In the genomic region with DNA sequence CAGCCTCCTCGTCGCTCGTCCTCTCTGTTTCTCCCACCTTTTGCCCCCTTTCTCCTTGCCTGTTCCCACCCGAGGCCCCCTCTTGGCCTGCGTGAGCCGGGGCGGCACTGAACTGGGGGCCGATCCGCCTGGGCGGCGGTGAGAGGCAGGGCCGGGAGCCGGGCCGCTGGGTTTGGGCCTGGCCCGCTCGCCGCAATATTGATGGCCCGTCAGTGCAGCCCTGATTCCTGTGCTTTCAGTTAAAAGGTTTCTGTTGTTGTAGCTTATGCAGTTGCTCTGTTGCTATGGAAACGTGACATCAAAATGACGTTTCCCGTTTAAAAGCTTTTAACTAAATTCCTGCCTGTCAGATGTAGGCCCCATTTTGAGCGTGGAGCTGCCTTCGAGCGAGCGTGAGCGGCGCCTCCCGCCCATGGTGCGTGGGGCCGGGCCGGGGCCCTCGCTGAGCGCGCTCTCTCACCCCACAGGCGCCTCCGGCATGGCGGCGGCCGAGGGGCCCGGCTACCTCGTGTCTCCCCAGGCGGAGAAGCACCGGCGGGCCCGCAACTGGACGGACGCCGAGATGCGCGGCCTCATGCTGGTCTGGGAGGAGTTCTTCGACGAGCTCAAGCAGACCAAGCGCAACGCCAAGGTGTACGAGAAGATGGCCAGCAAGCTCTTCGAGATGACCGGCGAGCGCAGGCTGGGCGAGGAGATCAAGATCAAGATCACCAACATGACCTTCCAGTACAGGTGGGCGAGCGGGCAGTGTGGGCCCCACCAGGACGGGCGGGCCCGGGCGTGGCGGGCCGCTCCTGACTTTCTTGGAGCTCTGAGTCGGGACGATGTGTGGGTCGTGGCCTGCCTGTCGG, we compare ENCODE assay signal across 14 cellular contexts. TPM values are rescaled to one million over a fixed set of nuclear protein-coding genes. Genes with fewer than 3 reads are reported as not detected.
A peak's percentile ranks its signal among the peaks of the same experiment; 100 is the strongest.
DNase-seq lines count a peak whose midpoint lies in the region; ATAC-seq and TF ChIP-seq lines count a peak whose summit lies in the region.
"Had no signal": no experiment of that assay in that cellular context is flagged by ENCODE, and none has a peak within 500 bp of the region (broad histone marks: within the 10 kb centered on the region; RNA-seq: fewer than 3 reads in every experiment).

A gene (plus strand): TSS at position 349 of the 851 bp plus-strand sequence. CDS start 64 bp downstream, at position 413.

- no peaks in the 10 kb centered on the region for H3K36me3 ChIP-seq in hepatocyte (replicated peaks; ENCODE audit: insufficient read depth, low read depth)
- H3K36me3 ChIP-seq: MG63, pancreas had no signal

- H3K4me3 ChIP-seq in astrocyte of the spinal cord (ENCODE audit: low read depth, low read length), result no peak within 1 kb of the TSS
- no peak within 1 kb of the TSS for H3K4me3 ChIP-seq in hepatocyte
- H3K4me3 ChIP-seq: MG63, pancreas had no signal

- WGBS in hepatocyte (ENCODE audit: low lambda C conversion rate, missing lambda C conversion rate), result 87% methylated on average over 67 of the region's 72 CpGs

- H3K4me3 Mint-ChIP-seq in activated naive CD4-positive, alpha-beta T cell treated with anti-CD3 and anti-CD28 coated beads, Interleukin-2, amount 10 ng/mL, durations not matched to agents 7 days and 5 days, result no peak within 1 kb of the TSS
- H3K4me3 Mint-ChIP-seq: activated CD4-positive, alpha-beta T cell treated with anti-CD3 and anti-CD28 coated beads for 36 hours had no signal

- no peaks in the 10 kb centered on the region for H4K20me1 ChIP-seq in hepatocyte (ENCODE audit: insufficient read depth, poor library complexity, severe bottlenecking)

- H3K36me3 Mint-ChIP-seq in activated naive CD4-positive, alpha-beta T cell treated with anti-CD3 and anti-CD28 coated beads, Interleukin-2, amount 10 ng/mL, durations not matched to agents 7 days and 5 days, result no peaks in the 10 kb centered on the region

- no peaks in the 10 kb centered on the region for H3K9me3 ChIP-seq in hepatocyte (ENCODE audit: low read depth)
- H3K9me3 ChIP-seq: MG63, pancreas had no signal

- no peak for ATAC-seq in HG03196 (IDR thresholded peaks at IDR 0.05; ENCODE audit: unreplicated experiment)
- ATAC-seq: activated CD4-positive, alpha-beta T cell treated with anti-CD3 and anti-CD28 coated beads for 36 hours had no signal

- no peaks in the 10 kb centered on the region for H3K9me3 Mint-ChIP-seq in activated naive CD4-positive, alpha-beta T cell treated with anti-CD3 and anti-CD28 coated beads, Interleukin-2, amount 10 ng/mL, durations not matched to agents 7 days and 5 days

- H3K4me1 Mint-ChIP-seq in activated naive CD4-positive, alpha-beta T cell treated with anti-CD3 and anti-CD28 coated beads, Interleukin-2, amount 10 ng/mL, durations not matched to agents 7 days and 5 days, result no peaks in the 10 kb centered on the region
- H3K4me1 Mint-ChIP-seq: activated CD4-positive, alpha-beta T cell treated with anti-CD3 and anti-CD28 coated beads for 36 hours had no signal

- H3K27ac Mint-ChIP-seq in activated naive CD4-positive, alpha-beta T cell treated with anti-CD3 and anti-CD28 coated beads, Interleukin-2, amount 10 ng/mL, durations not matched to agents 7 days and 5 days, result peak within 1 kb of the TSS; percentile 58
- H3K27ac Mint-ChIP-seq: activated CD4-positive, alpha-beta T cell treated with anti-CD3 and anti-CD28 coated beads for 36 hours had no signal

- H3K4me2 ChIP-seq in hepatocyte, result no peak within 1 kb of the TSS

- CTCF ChIA-PET in activated naive CD4-positive, alpha-beta T cell treated with anti-CD3 and anti-CD28 coated beads, Interleukin-2, amount 10 ng/mL, durations not matched to agents 7 days and 5 days (lab: Charles Lee), result no interaction called here

- no peaks in the 10 kb centered on the region for H3K9me2 ChIP-seq in hepatocyte (replicated peaks; ENCODE audit: insufficient read depth)

- TF ChIP-seq CTCF in astrocyte of the spinal cord (IDR thresholded peaks at IDR 0.05; ENCODE audit: low read depth, low read length) (no peak), hepatocyte (IDR thresholded peaks at IDR 0.05; ENCODE audit: poor library complexity) (no peak)

- H3K27me3 Mint-ChIP-seq in activated naive CD4-positive, alpha-beta T cell treated with anti-CD3 and anti-CD28 coated beads, Interleukin-2, amount 10 ng/mL, durations not matched to agents 7 days and 5 days, result no peaks in the 10 kb centered on the region
- H3K27me3 Mint-ChIP-seq: activated CD4-positive, alpha-beta T cell treated with anti-CD3 and anti-CD28 coated beads for 36 hours had no signal

- in situ Hi-C loops in astrocyte of the spinal cord (cut with HindIII; ENCODE audit: low sequenced_read_pairs), result no loop called here

- peak within 1 kb of the TSS; percentile 27 for H3K27ac ChIP-seq in hepatocyte
- H3K27ac ChIP-seq: pancreas had no signal

- no peak for DNase-seq in activated naive CD4-positive, alpha-beta T cell treated with anti-CD3 and anti-CD28 coated beads, Interleukin-2, amount 10 ng/mL, durations not matched to agents 7 days and 5 days
- DNase-seq in activated naive CD4-positive, alpha-beta T cell treated with Interleukin-2 at 50 U/mL for 16 hours, result no peak
- peak; percentile 47 for DNase-seq in astrocyte of the spinal cord (ENCODE audit: low read depth, low spot score)
- peak; percentile 66 for DNase-seq in hepatocyte (ENCODE audit: low spot score)
- peak; percentile 35 for DNase-seq in superior temporal gyrus (ENCODE audit: extremely low spot score)
- DNase-seq in activated CD4-positive, alpha-beta T cell treated with anti-CD3 and anti-CD28 coated beads for 1 hour, result no peak
- DNase-seq in T1000 (lab: John Stamatoyannopoulos, UW), result no peak
- DNase-seq: ACHN; activated CD4-positive, alpha-beta T cell treated with anti-CD3 and anti-CD28 coated beads for 36 hours; DMS79 treated with DMSO at 0.1 percent for 48 hours; MG63; stimulated activated CD4-positive, alpha-beta T cell treated with anti-CD3 and anti-CD28 coated beads, Interleukin-15, amount 100 ng/mL, for 24 hours had no signal

- no peak within 1 kb of the TSS for H2AFZ ChIP-seq in hepatocyte

- no peaks in the 10 kb centered on the region for H3K27me3 ChIP-seq in hepatocyte
- H3K27me3 ChIP-seq: MG63, pancreas had no signal

- no peaks in the 10 kb centered on the region for H3K79me2 ChIP-seq in hepatocyte

- no peaks in the 10 kb centered on the region for H3K4me1 ChIP-seq in hepatocyte (ENCODE audit: insufficient read depth)
- H3K4me1 ChIP-seq: pancreas had no signal

RNA-seq across cellular contexts. Expression of the gene that starts here (rescaled TPM):
- total RNA-seq in hepatocyte, result 0.08 and 0.57 TPM in 2 replicates
- polyA plus RNA-seq in hepatocyte, result 0.30 and 0.51 TPM in 2 replicates

Comparison
In these comparisons a context has a peak if more than half of its experiments do, and no peak if none do; other contexts are left out.
1. Peak in DNase-seq and H3K27ac ChIP-seq in hepatocyte; RNA of the gene not detected or under 1 TPM.
2. DNase-seq: peak in astrocyte of the spinal cord (single experiment) and superior temporal gyrus (single experiment); none in activated naive CD4-positive, alpha-beta T cell treated with anti-CD3 and anti-CD28 coated beads, Interleukin-2, amount 10 ng/mL, durations not matched to agents 7 days and 5 days (single experiment), activated naive CD4-positive, alpha-beta T cell treated with Interleukin-2 at 50 U/mL for 16 hours (single experiment), activated CD4-positive, alpha-beta T cell treated with anti-CD3 and anti-CD28 coated beads for 1 hour (single experiment) and T1000 (single experiment).